In genomic region chr16:70162041-70162451, GRCh38 we compare ENCODE assay signal across 8 cellular contexts. TPM values are rescaled to one million over a fixed set of nuclear protein-coding genes. Genes with fewer than 3 reads are reported as not detected.
DNase-seq lines count a peak whose midpoint lies in the region; ATAC-seq and TF ChIP-seq lines count a peak whose summit lies in the region.

No MANE protein-coding gene starts in this region.

- H3K36me3 Mint-ChIP-seq in CD8-positive, alpha-beta T cell: peaks cover 4% of the 10 kb centered on the region
- peaks cover 25% of the 10 kb centered on the region for H3K36me3 Mint-ChIP-seq in effector memory CD8-positive, alpha-beta T cell (ENCODE audit: insufficient read depth)
- H3K36me3 Mint-ChIP-seq in naive B cell: peaks cover 8 to 11% of the 10 kb centered on the region in 2 donors

- CTCF ChIA-PET in CD8-positive, alpha-beta T cell (lab: Charles Lee): interaction anchor here (1.0 to 1.2 kb wide), 2 partner anchors 106 to 492 kb away, joined by 3 to 4 read pairs; no protein-coding TSS in a partner anchor

- no peak overlapping the region for H3K4me3 Mint-ChIP-seq in CD8-positive, alpha-beta T cell
- H3K4me3 Mint-ChIP-seq in effector memory CD8-positive, alpha-beta T cell: no peak overlapping the region
- no peak overlapping the region for H3K4me3 Mint-ChIP-seq in naive B cell

- H3K9ac ChIP-seq in HUES64 (ENCODE audit: low read depth, low read length): peak overlapping the region; percentile 7; the same call in 1 of the 2 replicates

- no peak for DNase-seq in CD8-positive, alpha-beta T cell
- DNase-seq in effector memory CD8-positive, alpha-beta T cell: no peak
- no peak for DNase-seq in naive B cell
- DNase-seq in G401 (ENCODE audit: low spot score): no peak
- no peak for DNase-seq in NCI-H345 (lab: John Stamatoyannopoulos, UW)
- DNase-seq in NCI-H510A (lab: John Stamatoyannopoulos, UW): no peak
- DNase-seq in globus pallidus (ENCODE audit: low spot score): no peak

- H3K36me3 ChIP-seq in CD8-positive, alpha-beta T cell (ENCODE audit: insufficient read depth, low read length): peaks cover 33% of the 10 kb centered on the region
- H3K36me3 ChIP-seq in HUES64 (ENCODE audit: insufficient read depth, low read length): peaks cover 56% of the 10 kb centered on the region

- intact Hi-C loops in CD8-positive, alpha-beta T cell (cut with DNase I, micrococcal nuclease): loop anchor here (10.0 kb wide), 1 partner anchor 493 kb away; no protein-coding TSS in a partner anchor

- POLR2A ChIA-PET in CD8-positive, alpha-beta T cell (lab: Charles Lee): no interaction called here

- H3K27me3 ChIP-seq in CD8-positive, alpha-beta T cell (ENCODE audit: insufficient read depth, low read length): no peaks in the 10 kb centered on the region
- H3K27me3 ChIP-seq in HUES64 (ENCODE audit: insufficient read depth, low read length): no peaks in the 10 kb centered on the region

- no peak overlapping the region for H3K4me3 ChIP-seq in CD8-positive, alpha-beta T cell (ENCODE audit: low read depth, low read length)
- H3K4me3 ChIP-seq in HUES64 (ENCODE audit: low read length): no peak overlapping the region

- no peaks in the 10 kb centered on the region for H3K27me3 Mint-ChIP-seq in CD8-positive, alpha-beta T cell (ENCODE audit: low read depth)
- H3K27me3 Mint-ChIP-seq in effector memory CD8-positive, alpha-beta T cell: no peaks in the 10 kb centered on the region
- H3K27me3 Mint-ChIP-seq in naive B cell: no peaks in the 10 kb centered on the region

- no peak overlapping the region for H3K27ac ChIP-seq in CD8-positive, alpha-beta T cell (ENCODE audit: low read depth, low read length)
- no peak overlapping the region for H3K27ac ChIP-seq in HUES64 (ENCODE audit: low read depth, low read length)

- H3K4me1 Mint-ChIP-seq in CD8-positive, alpha-beta T cell (ENCODE audit: low read depth): peaks cover 4% of the 10 kb centered on the region
- H3K4me1 Mint-ChIP-seq in effector memory CD8-positive, alpha-beta T cell (ENCODE audit: low read depth in 2 of 2): peaks cover 4 to 5% of the 10 kb centered on the region in 2 donors
- H3K4me1 Mint-ChIP-seq in naive B cell: peaks cover 0 to 6% (median 4%) of the 10 kb centered on the region in 3 donors

- in situ Hi-C loops in G401 (cut with HindIII; ENCODE audit: low sequenced_read_pairs): no loop called here

- H3K4me1 ChIP-seq in CD8-positive, alpha-beta T cell (ENCODE audit: insufficient read depth, low read length): no peaks in the 10 kb centered on the region
- H3K4me1 ChIP-seq in HUES64 (ENCODE audit: insufficient read depth, low read length): no peaks in the 10 kb centered on the region

- no peak for TF ChIP-seq CTCF in CD8-positive, alpha-beta T cell (IDR thresholded peaks at IDR 0.05)

- no peak for ATAC-seq in CD8-positive, alpha-beta T cell
- ATAC-seq in effector memory CD8-positive, alpha-beta T cell (replicated peaks): no peak
- ATAC-seq in naive B cell (ENCODE audit: low read depth in 2 of 2): no peak

- H3K9me3 Mint-ChIP-seq in CD8-positive, alpha-beta T cell: no peaks in the 10 kb centered on the region
- no peaks in the 10 kb centered on the region for H3K9me3 Mint-ChIP-seq in effector memory CD8-positive, alpha-beta T cell
- H3K9me3 Mint-ChIP-seq in naive B cell: no peaks in the 10 kb centered on the region

- H3K27ac Mint-ChIP-seq in CD8-positive, alpha-beta T cell: peak overlapping the region; percentile 24
- peak overlapping the region; percentile 8 to 29 for H3K27ac Mint-ChIP-seq in effector memory CD8-positive, alpha-beta T cell
- H3K27ac Mint-ChIP-seq in naive B cell: peak overlapping the region in 4 of 6 donors; percentile 5 to 59 (median 36)

- 85% methylated on average over 7 of the region's 7 CpGs for WGBS in HUES64

- H3K9me3 ChIP-seq in CD8-positive, alpha-beta T cell (ENCODE audit: low read length): no peaks in the 10 kb centered on the region
- H3K9me3 ChIP-seq in HUES64 (ENCODE audit: insufficient read depth, low read depth, low read length): no peaks in the 10 kb centered on the region

RNA-seq across cellular contexts. Expression of gene CLEC18C, which starts 11.5 kb away (rescaled TPM):
- total RNA-seq in CD8-positive, alpha-beta T cell: under 1 TPM in 1 of 2 experiments, not detected in 1; 0.84 TPM
- polyA plus RNA-seq in HUES64 (2013, experiment 1 of 2): 0.50 TPM
- polyA plus RNA-seq in HUES64 (2013, experiment 2 of 2): 0.95 TPM
- polyA plus RNA-seq in naive B cell (ENCODE audit: low read depth in 6 of 6): not detected
- not detected in 2 replicates for total RNA-seq in G401 (2014; rRNA removed; shearing (Covaris generic))

RNA-seq across cellular contexts. Expression of gene PDPR, which starts 47.9 kb away (rescaled TPM):
- total RNA-seq in CD8-positive, alpha-beta T cell: 10 to 100 TPM; 18.6 to 20.9 TPM
- polyA plus RNA-seq in HUES64 (2013, experiment 1 of 2): 22.2 TPM
- polyA plus RNA-seq in HUES64 (2013, experiment 2 of 2): 24.4 TPM
- polyA plus RNA-seq in naive B cell (ENCODE audit: low read depth in 6 of 6): 10 to 100 TPM in 1 of 6 donors, 1 to 10 TPM in 5; 2.3 to 16.4 (median 7.0) TPM
- total RNA-seq in G401 (2014; rRNA removed; shearing (Covaris generic)): 6.6 and 14.9 TPM in 2 replicates
